ENCODE assay signal across 1 cellular context in genomic region chr2:218398437-218399390, GRCh38.
TF ChIP-seq lines count a peak whose summit lies in the region.

No MANE protein-coding gene starts in this region.

TF ChIP-seq in HepG2, 621 proteins besides CTCF, POLR2A, EP300 and RAD21 (continues in another document):
- TF ChIP-seq ZNF570 (CRISPR knock-in tag; IDR thresholded peaks at IDR 0.05; ENCODE audit: borderline replicate concordance) (0 out of 2 replicates have a peak, but pooled peaks have one; percentile 16), ZNF7 (CRISPR knock-in tag; IDR thresholded peaks at IDR 0.05) (0 out of 2 replicates have a peak, but pooled peaks have one; percentile 32), KDM1A (CRISPR knock-in tag; IDR thresholded peaks at IDR 0.05) (no peak), PBX2 (CRISPR knock-in tag; IDR thresholded peaks at IDR 0.05) (no peak), KLF6 (CRISPR knock-in tag; IDR thresholded peaks at IDR 0.05) (no peak), NFKB2 (CRISPR knock-in tag; IDR thresholded peaks at IDR 0.05; ENCODE audit: borderline replicate concordance) (0 out of 2 replicates have a peak, but pooled peaks have one; percentile 58), DBP (CRISPR knock-in tag; IDR thresholded peaks at IDR 0.05; ENCODE audit: not compliant biosample characterization) (peak; percentile 37), SMC3 (IDR thresholded peaks at IDR 0.05; ENCODE audit: low read length) (no peak), ZNF790 (CRISPR knock-in tag; IDR thresholded peaks at IDR 0.05; ENCODE audit: borderline replicate concordance) (no peak; the same call in none of the 2 replicates), PCBP1 (IDR thresholded peaks at IDR 0.05; ENCODE audit: borderline replicate concordance, low read depth, low read length) (no peak), SIN3B (IDR thresholded peaks at IDR 0.05; ENCODE audit: low read length) (no peak), ZNF776 (CRISPR knock-in tag; IDR thresholded peaks at IDR 0.05) (no peak), POLR2AphosphoS5 (IDR thresholded peaks at IDR 0.05; ENCODE audit: low read depth, low read length) (no peak; the same call in 1 of the 2 replicates), MEIS1 (CRISPR knock-in tag; IDR thresholded peaks at IDR 0.05; ENCODE audit: borderline replicate concordance) (no peak; the same call in 1 of the 2 replicates), HDAC1 (CRISPR knock-in tag; IDR thresholded peaks at IDR 0.05) (no peak), ATF7 (IDR thresholded peaks at IDR 0.05) (no peak), ATF7 (CRISPR knock-in tag; IDR thresholded peaks at IDR 0.05) (peak; percentile 58; the same call in 1 of the 2 replicates), ZBTB34 (CRISPR knock-in tag; IDR thresholded peaks at IDR 0.05) (no peak), ZNF407 (CRISPR knock-in tag; IDR thresholded peaks at IDR 0.05; ENCODE audit: not compliant biosample characterization) (no peak), HES4 (CRISPR knock-in tag; IDR thresholded peaks at IDR 0.05; ENCODE audit: borderline replicate concordance) (no peak), NCOA2 (CRISPR knock-in tag; IDR thresholded peaks at IDR 0.05) (no peak; the same call in 1 of the 2 replicates), FOXO4 (CRISPR knock-in tag; conservative IDR thresholded peaks at IDR 0.05) (no peak), TCF7 (IDR thresholded peaks at IDR 0.05; ENCODE audit: low read depth) (no peak), TSC22D2 (CRISPR knock-in tag; IDR thresholded peaks at IDR 0.05; ENCODE audit: borderline replicate concordance) (no peak), ZNF460 (CRISPR knock-in tag; IDR thresholded peaks at IDR 0.05; ENCODE audit: borderline replicate concordance) (no peak), NFAT5 (CRISPR knock-in tag; IDR thresholded peaks at IDR 0.05) (no peak), ZNF572 (CRISPR knock-in tag; IDR thresholded peaks at IDR 0.05) (peak; percentile 23; the same call in 1 of the 2 replicates)
- TF ChIP-seq, protein P1, sequence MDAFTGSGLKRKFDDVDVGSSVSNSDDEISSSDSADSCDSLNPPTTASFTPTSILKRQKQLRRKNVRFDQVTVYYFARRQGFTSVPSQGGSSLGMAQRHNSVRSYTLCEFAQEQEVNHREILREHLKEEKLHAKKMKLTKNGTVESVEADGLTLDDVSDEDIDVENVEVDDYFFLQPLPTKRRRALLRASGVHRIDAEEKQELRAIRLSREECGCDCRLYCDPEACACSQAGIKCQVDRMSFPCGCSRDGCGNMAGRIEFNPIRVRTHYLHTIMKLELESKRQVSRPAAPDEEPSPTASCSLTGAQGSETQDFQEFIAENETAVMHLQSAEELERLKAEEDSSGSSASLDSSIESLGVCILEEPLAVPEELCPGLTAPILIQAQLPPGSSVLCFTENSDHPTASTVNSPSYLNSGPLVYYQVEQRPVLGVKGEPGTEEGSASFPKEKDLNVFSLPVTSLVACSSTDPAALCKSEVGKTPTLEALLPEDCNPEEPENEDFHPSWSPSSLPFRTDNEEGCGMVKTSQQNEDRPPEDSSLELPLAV (CRISPR knock-in tag; conservative IDR thresholded peaks at IDR 0.05; ENCODE audit: low read depth) = no peak
- TF ChIP-seq, protein P2, sequence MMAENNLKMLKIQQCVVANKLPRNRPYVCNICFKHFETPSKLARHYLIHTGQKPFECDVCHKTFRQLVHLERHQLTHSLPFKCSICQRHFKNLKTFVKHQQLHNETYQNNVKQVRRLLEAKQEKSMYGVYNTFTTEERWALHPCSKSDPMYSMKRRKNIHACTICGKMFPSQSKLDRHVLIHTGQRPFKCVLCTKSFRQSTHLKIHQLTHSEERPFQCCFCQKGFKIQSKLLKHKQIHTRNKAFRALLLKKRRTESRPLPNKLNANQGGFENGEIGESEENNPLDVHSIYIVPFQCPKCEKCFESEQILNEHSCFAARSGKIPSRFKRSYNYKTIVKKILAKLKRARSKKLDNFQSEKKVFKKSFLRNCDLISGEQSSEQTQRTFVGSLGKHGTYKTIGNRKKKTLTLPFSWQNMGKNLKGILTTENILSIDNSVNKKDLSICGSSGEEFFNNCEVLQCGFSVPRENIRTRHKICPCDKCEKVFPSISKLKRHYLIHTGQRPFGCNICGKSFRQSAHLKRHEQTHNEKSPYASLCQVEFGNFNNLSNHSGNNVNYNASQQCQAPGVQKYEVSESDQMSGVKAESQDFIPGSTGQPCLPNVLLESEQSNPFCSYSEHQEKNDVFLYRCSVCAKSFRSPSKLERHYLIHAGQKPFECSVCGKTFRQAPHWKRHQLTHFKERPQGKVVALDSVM (CRISPR knock-in tag; IDR thresholded peaks at IDR 0.05) = no peak
- TF ChIP-seq, protein P3, sequence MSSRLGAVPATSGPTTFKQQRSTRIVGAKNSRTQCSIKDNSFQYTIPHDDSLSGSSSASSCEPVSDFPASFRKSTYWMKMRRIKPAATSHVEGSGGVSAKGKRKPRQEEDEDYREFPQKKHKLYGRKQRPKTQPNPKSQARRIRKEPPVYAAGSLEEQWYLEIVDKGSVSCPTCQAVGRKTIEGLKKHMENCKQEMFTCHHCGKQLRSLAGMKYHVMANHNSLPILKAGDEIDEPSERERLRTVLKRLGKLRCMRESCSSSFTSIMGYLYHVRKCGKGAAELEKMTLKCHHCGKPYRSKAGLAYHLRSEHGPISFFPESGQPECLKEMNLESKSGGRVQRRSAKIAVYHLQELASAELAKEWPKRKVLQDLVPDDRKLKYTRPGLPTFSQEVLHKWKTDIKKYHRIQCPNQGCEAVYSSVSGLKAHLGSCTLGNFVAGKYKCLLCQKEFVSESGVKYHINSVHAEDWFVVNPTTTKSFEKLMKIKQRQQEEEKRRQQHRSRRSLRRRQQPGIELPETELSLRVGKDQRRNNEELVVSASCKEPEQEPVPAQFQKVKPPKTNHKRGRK (CRISPR knock-in tag; IDR thresholded peaks at IDR 0.05) = no peak
